ENCODE assay signal across 16 cellular contexts in genomic region chr1:167737169-167737568, GRCh38.
"Had no signal": no experiment of that assay in that cellular context is flagged by ENCODE, and none has a peak within 500 bp of the region (broad histone marks: within the 10 kb centered on the region; RNA-seq: fewer than 3 reads in every experiment).

No MANE protein-coding gene starts in this region.

- H3K36me3 ChIP-seq: lower lobe of right lung, upper lobe of left lung, WERI-Rb-1 had no signal

- H3K4me3 Mint-ChIP-seq: activated naive CD8-positive, alpha-beta T cell; activated T-helper 1 cell treated with anti-CD3 and anti-CD28 coated beads, Interleukin-12 subunit alpha, Interleukin-12 subunit beta, Interleukin-2, Interleukin-4 antibody, amounts not matched to agents 30 ng/mL and 10 ng/mL and 1 ng/mL, durations not matched to agents 14 hours and 24 hours and 36 hours; effector memory CD8-positive, alpha-beta T cell; nephron; stimulated activated effector memory CD8-positive, alpha-beta T cell treated with anti-CD3 and anti-CD28 coated beads, Interleukin-12 subunit alpha, Interleukin-12 subunit beta, amount 100 ng/mL, for 72 hours had no signal

- H3K27ac Mint-ChIP-seq: activated naive CD8-positive, alpha-beta T cell; activated T-helper 1 cell treated with anti-CD3 and anti-CD28 coated beads, Interleukin-12 subunit alpha, Interleukin-12 subunit beta, Interleukin-2, Interleukin-4 antibody, amounts not matched to agents 30 ng/mL and 10 ng/mL and 1 ng/mL, durations not matched to agents 14 hours and 24 hours and 36 hours; effector memory CD8-positive, alpha-beta T cell; nephron; stimulated activated effector memory CD8-positive, alpha-beta T cell treated with anti-CD3 and anti-CD28 coated beads, Interleukin-12 subunit alpha, Interleukin-12 subunit beta, amount 100 ng/mL, for 72 hours had no signal

- H3K27me3 ChIP-seq: stomach, upper lobe of left lung had no signal

- H3K27ac ChIP-seq: lower lobe of right lung, upper lobe of left lung, WERI-Rb-1 had no signal

- H3K27me3 Mint-ChIP-seq: activated naive CD8-positive, alpha-beta T cell; effector memory CD8-positive, alpha-beta T cell had no signal

- H3K4me3 ChIP-seq: lower lobe of right lung, stomach, upper lobe of left lung had no signal

- H3K9me3 ChIP-seq: lower lobe of right lung, stomach, upper lobe of left lung had no signal

- FAIRE-seq: bronchial epithelial cell had no signal

- DNase-seq: activated CD4-positive, alpha-beta T cell treated with anti-CD3 and anti-CD28 coated beads for 1 hour; activated CD4-positive, alpha-beta T cell treated with anti-CD3 and anti-CD28 coated beads, Interleukin-2, amount 50 U/mL, for 4 hours; effector memory CD8-positive, alpha-beta T cell; lower lobe of right lung; nucleus accumbens; stimulated activated CD4-positive, alpha-beta T cell treated with anti-CD3 and anti-CD28 coated beads, Interleukin-4, amount 100 ng/mL, for 24 hours; stomach; T-helper 9 cell; upper lobe of left lung; WERI-Rb-1 had no signal

- H3K9me3 Mint-ChIP-seq: effector memory CD8-positive, alpha-beta T cell; stimulated activated effector memory CD8-positive, alpha-beta T cell treated with anti-CD3 and anti-CD28 coated beads, Interleukin-12 subunit alpha, Interleukin-12 subunit beta, amount 100 ng/mL, for 72 hours had no signal

- ATAC-seq: effector memory CD8-positive, alpha-beta T cell; sciatic nerve; stimulated activated effector memory CD8-positive, alpha-beta T cell treated with anti-CD3 and anti-CD28 coated beads, Interleukin-12 subunit alpha, Interleukin-12 subunit beta, amount 100 ng/mL, for 72 hours had no signal

- H3K36me3 Mint-ChIP-seq: activated naive CD8-positive, alpha-beta T cell; stimulated activated effector memory CD8-positive, alpha-beta T cell treated with anti-CD3 and anti-CD28 coated beads, Interleukin-12 subunit alpha, Interleukin-12 subunit beta, amount 100 ng/mL, for 72 hours had no signal

- H3K4me1 Mint-ChIP-seq: nephron; stimulated activated effector memory CD8-positive, alpha-beta T cell treated with anti-CD3 and anti-CD28 coated beads, Interleukin-12 subunit alpha, Interleukin-12 subunit beta, amount 100 ng/mL, for 72 hours had no signal
